ENCODE assay signal across 30 cellular contexts in genomic region chr19:57263244-57263643, GRCh38.
"Had no signal": no experiment of that assay in that cellular context is flagged by ENCODE, and none has a peak within 500 bp of the region (broad histone marks: within the 10 kb centered on the region; RNA-seq: fewer than 3 reads in every experiment).

No MANE protein-coding gene starts in this region.

- H3K9me3 Mint-ChIP-seq: immature natural killer cell had no signal

- H3K4me1 ChIP-seq: colonic mucosa, gastrocnemius medialis, parathyroid adenoma, psoas muscle, suprapubic skin, tibial artery, upper lobe of right lung had no signal

- H3K4me3 Mint-ChIP-seq: activated naive CD8-positive, alpha-beta T cell treated with anti-CD3 and anti-CD28 coated beads, Interleukin-2, amount 50 U/mL, for 24 hours; activated T-cell treated with anti-CD3 and anti-CD28 coated beads, Interleukin-2, amount 50 U/mL, for 24 hours; activated T-helper 17 cell treated with anti-CD3 and anti-CD28 coated beads, Interleukin-2, amount 50 U/mL, for 72 hours; immature natural killer cell; mesothelial cell of epicardium; naive B cell had no signal

- H3K27me3 Mint-ChIP-seq: activated naive CD8-positive, alpha-beta T cell treated with anti-CD3 and anti-CD28 coated beads, Interleukin-2, amount 50 U/mL, for 24 hours; activated T-cell treated with anti-CD3 and anti-CD28 coated beads, Interleukin-2, amount 50 U/mL, for 24 hours; activated T-helper 17 cell treated with anti-CD3 and anti-CD28 coated beads, Interleukin-2, amount 50 U/mL, for 72 hours; naive B cell had no signal

- H3K27me3 ChIP-seq: colonic mucosa, gastrocnemius medialis, hepatocyte, suprapubic skin, tibial artery, upper lobe of right lung had no signal

- H3K27ac Mint-ChIP-seq: activated naive CD8-positive, alpha-beta T cell treated with anti-CD3 and anti-CD28 coated beads, Interleukin-2, amount 50 U/mL, for 24 hours; activated T-cell treated with anti-CD3 and anti-CD28 coated beads, Interleukin-2, amount 50 U/mL, for 24 hours; activated T-helper 17 cell treated with anti-CD3 and anti-CD28 coated beads, Interleukin-2, amount 50 U/mL, for 72 hours; mesothelial cell of epicardium; naive B cell had no signal

- H3K4me3 ChIP-seq: colonic mucosa, gastrocnemius medialis, hepatocyte, psoas muscle, smooth muscle cell, suprapubic skin, tibial artery, upper lobe of right lung had no signal

- H3K36me3 ChIP-seq: colonic mucosa had no signal

- H3K9me3 ChIP-seq: colonic mucosa, gastrocnemius medialis, psoas muscle, suprapubic skin, upper lobe of right lung had no signal

- H3K9ac ChIP-seq: parathyroid adenoma had no signal

- ATAC-seq: activated CD4-positive, CD25-positive, alpha-beta regulatory T cell treated with anti-CD3 and anti-CD28 coated beads, Interleukin-2, amount 50 U/mL, for 24 hours; activated naive CD8-positive, alpha-beta T cell treated with anti-CD3 and anti-CD28 coated beads, Interleukin-2, amount 50 U/mL, for 24 hours; activated T-helper 17 cell treated with anti-CD3 and anti-CD28 coated beads, Interleukin-2, amount 50 U/mL, for 72 hours; gastrocnemius medialis; psoas muscle; upper lobe of right lung had no signal

- DNase-seq: activated CD4-positive, alpha-beta T cell treated with anti-CD3 and anti-CD28 coated beads for 48 hours; activated CD4-positive, alpha-beta T cell treated with anti-CD3 and anti-CD28 coated beads, Interleukin-2, amount 50 U/mL, for 48 hours; activated CD8-positive, alpha-beta memory T cell treated with anti-CD3 and anti-CD28 coated beads, Interleukin-2, amount 50 U/mL, for 48 hours; activated gamma-delta T cell treated with Interleukin-2 at 50 U/mL for 16 hours; activated naive CD4-positive, alpha-beta T cell treated with anti-CD3 and anti-CD28 coated beads, Interleukin-2, amount 50 U/mL, for 16 hours; activated naive CD8-positive, alpha-beta T cell treated with anti-CD3 and anti-CD28 coated beads, Interleukin-2, amount 50 U/mL, for 24 hours; activated T-cell treated with anti-CD3 and anti-CD28 coated beads, Interleukin-2, amount 50 U/mL, for 24 hours; amygdala; cerebellar nuclear complex; colonic mucosa; effector CD8-positive, alpha-beta T cell; gastrocnemius medialis; glutamatergic neuron; immature natural killer cell; naive B cell; nucleus accumbens; psoas muscle; stimulated activated CD4-positive, alpha-beta T cell treated with anti-CD3 and anti-CD28 coated beads, Interleukin-1b, Interleukin-23, amount 100 ng/mL, for 48 hours; stimulated activated naive CD4-positive, alpha-beta T cell; T-helper 2 cell; tibial artery; upper lobe of right lung had no signal

- H3K27ac ChIP-seq: colonic mucosa, gastrocnemius medialis, hepatocyte, parathyroid adenoma, psoas muscle, suprapubic skin, tibial artery, upper lobe of right lung, VCaP had no signal

- H3K4me1 Mint-ChIP-seq: activated naive CD8-positive, alpha-beta T cell treated with anti-CD3 and anti-CD28 coated beads, Interleukin-2, amount 50 U/mL, for 24 hours; immature natural killer cell; mesothelial cell of epicardium had no signal
